ENCODE assay signal across 12 cellular contexts in genomic region chr19:11483176-11484111, GRCh38. TPM values are rescaled to one million over a fixed set of nuclear protein-coding genes. Genes with fewer than 3 reads are reported as not detected.
DNase-seq lines count a peak whose midpoint lies in the region; TF ChIP-seq lines count a peak whose summit lies in the region.
"Had no signal": no experiment of that assay in that cellular context is flagged by ENCODE, and none has a peak within 500 bp of the region (broad histone marks: within the 10 kb centered on the region; RNA-seq: fewer than 3 reads in every experiment).

No MANE protein-coding gene starts in this region.

- H3K4me1 Mint-ChIP-seq in T-helper 1 cell treated with Interleukin-12 subunit alpha and Interleukin-12 subunit beta and Interleukin-4 antibody, amounts not matched to agents 30 μg/mL and 1 μg/mL, for 36 hours (ENCODE audit: low read depth), result peaks cover 20% of the 10 kb centered on the region
- H3K4me1 Mint-ChIP-seq in IgD-negative memory B cell (peaks cover 4 to 11% (median 8%) of the 10 kb centered on the region in 3 donors), neural crest cell (peaks cover 12% of the 10 kb centered on the region)

- peaks cover 21% of the 10 kb centered on the region for H3K27me3 Mint-ChIP-seq in T-helper 1 cell treated with Interleukin-12 subunit alpha and Interleukin-12 subunit beta and Interleukin-4 antibody, amounts not matched to agents 30 μg/mL and 1 μg/mL, for 36 hours (ENCODE audit: low read depth)
- H3K27me3 Mint-ChIP-seq in IgD-negative memory B cell (peaks cover 22% of the 10 kb centered on the region), neural crest cell (ENCODE audit: low read depth) (peaks cover 41% of the 10 kb centered on the region)

- DNase-seq in T-helper 1 cell, result no peak
- no peak for DNase-seq in neural crest cell (ENCODE audit: low read depth, low spot score)
- DNase-seq in NCI-H2081 treated with DMSO at 0.1 percent for 48 hours (lab: John Stamatoyannopoulos, UW), result no peak
- DNase-seq in kidney tubule cell (ENCODE audit: low spot score), result no peak
- DNase-seq in erythroblast (lab: John Stamatoyannopoulos, UW), result no peak
- DNase-seq: 8988T, SIG-M5 had no signal

- H3K27ac Mint-ChIP-seq in T-helper 1 cell treated with Interleukin-12 subunit alpha and Interleukin-12 subunit beta and Interleukin-4 antibody, amounts not matched to agents 30 μg/mL and 1 μg/mL, for 36 hours, result peak overlapping the region; percentile 83
- H3K27ac Mint-ChIP-seq in IgD-negative memory B cell, result peak overlapping the region in 2 of 3 donors; percentile 82 to 83
- no peak overlapping the region for H3K27ac Mint-ChIP-seq in neural crest cell (ENCODE audit: unreplicated experiment)

- H3K9me3 Mint-ChIP-seq in T-helper 1 cell treated with Interleukin-12 subunit alpha and Interleukin-12 subunit beta and Interleukin-4 antibody, amounts not matched to agents 30 μg/mL and 1 μg/mL, for 36 hours, result no peaks in the 10 kb centered on the region
- no peaks in the 10 kb centered on the region for H3K9me3 Mint-ChIP-seq in IgD-negative memory B cell
- no peaks in the 10 kb centered on the region for H3K9me3 Mint-ChIP-seq in neural crest cell

- H3K4me3 Mint-ChIP-seq in T-helper 1 cell treated with Interleukin-12 subunit alpha and Interleukin-12 subunit beta and Interleukin-4 antibody, amounts not matched to agents 30 μg/mL and 1 μg/mL, for 36 hours, result peak overlapping the region; percentile 78
- H3K4me3 Mint-ChIP-seq in IgD-negative memory B cell, result peak overlapping the region; percentile 49 to 88 (median 72)
- peak overlapping the region; percentile 31 for H3K4me3 Mint-ChIP-seq in neural crest cell

- peak overlapping the region; percentile 92 for H3K27ac ChIP-seq in angular gyrus (ENCODE audit: low read depth, low read length)

- H3K36me3 Mint-ChIP-seq in T-helper 1 cell treated with Interleukin-12 subunit alpha and Interleukin-12 subunit beta and Interleukin-4 antibody, amounts not matched to agents 30 μg/mL and 1 μg/mL, for 36 hours (ENCODE audit: low read depth), result peaks cover 6% of the 10 kb centered on the region
- H3K36me3 Mint-ChIP-seq in IgD-negative memory B cell, result peaks cover 2% of the 10 kb centered on the region
- no peaks in the 10 kb centered on the region for H3K36me3 Mint-ChIP-seq in neural crest cell (ENCODE audit: low read depth)

- TF ChIP-seq POLR2A in erythroblast (IDR thresholded peaks at IDR 0.05; ENCODE audit: low read length), result no peak

- TF ChIP-seq CTCF in neural crest cell (conservative IDR thresholded peaks at IDR 0.05), result no peak

RNA-seq across cellular contexts. Expression of gene ELAVL3, which starts 2.6 kb away (rescaled TPM):
- not detected for polyA plus RNA-seq in IgD-negative memory B cell
- total RNA-seq in neural crest cell, result 39.7 and 42.8 TPM in 2 replicates
- total RNA-seq: HT-29, kidney epithelial cell had no signal

RNA-seq across cellular contexts. Expression of gene ZNF653, which starts 22.2 kb away (rescaled TPM):
- 4.3 TPM for polyA plus RNA-seq in IgD-negative memory B cell
- total RNA-seq in neural crest cell, result 17.9 and 19.0 TPM in 2 replicates

RNA-seq across cellular contexts. Expression of gene ECSIT, which starts 45.5 kb away (rescaled TPM):
- polyA plus RNA-seq in IgD-negative memory B cell, result 38.7 TPM
- total RNA-seq in neural crest cell, result 46.0 and 49.4 TPM in 2 replicates

RNA-seq across cellular contexts. Expression of gene PRKCSH, which starts 48.0 kb away (rescaled TPM):
- polyA plus RNA-seq in IgD-negative memory B cell, result 77.5 TPM
- total RNA-seq in neural crest cell, result 388 and 391 TPM in 2 replicates

RNA-seq across cellular contexts. Expression of gene ODAD3, which starts 48.5 kb away (rescaled TPM):
- 0.89 TPM for polyA plus RNA-seq in IgD-negative memory B cell
- 2.2 and 3.1 TPM in 2 replicates for total RNA-seq in neural crest cell
- total RNA-seq: HT-29 had no signal
